In the genomic region with DNA sequence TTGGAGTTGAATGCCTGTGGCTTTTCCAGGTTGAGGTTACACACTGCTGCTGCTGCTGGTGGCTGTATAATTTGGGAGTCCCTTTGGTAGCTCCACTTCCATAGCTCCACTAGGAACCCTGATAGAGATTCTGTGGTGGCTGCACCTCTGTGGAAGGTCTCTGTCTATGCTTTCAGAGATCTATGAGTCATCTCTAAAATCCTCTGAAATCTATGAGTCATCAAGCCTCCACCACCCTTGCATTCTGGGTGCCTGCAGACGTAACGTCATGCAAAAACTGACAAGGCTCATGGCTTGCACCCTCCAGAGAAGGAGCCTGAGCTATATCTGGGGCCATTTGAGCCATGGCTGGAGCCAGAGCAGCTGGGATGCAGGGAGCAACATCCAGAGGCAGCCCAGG, we compare ENCODE assay signal across 8 cellular contexts.
DNase-seq lines count a peak whose midpoint lies in the region; ATAC-seq and TF ChIP-seq lines count a peak whose summit lies in the region.

No MANE protein-coding gene starts in this region.

- no peak for TF ChIP-seq CTCF in vagina (IDR thresholded peaks at IDR 0.05)

- peak; percentile 11 to 15 for DNase-seq in activated CD4-positive, alpha-beta T cell treated with anti-CD3 and anti-CD28 coated beads, Interleukin-2, amount 50 U/mL, for 4 hours
- peak; percentile 17 for DNase-seq in non-pigmented ciliary epithelial cell (ENCODE audit: low read depth)
- no peak for DNase-seq in occipital lobe (lab: John Stamatoyannopoulos, UW)
- DNase-seq in NCI-H526 (lab: John Stamatoyannopoulos, UW) = no peak
- no peak for DNase-seq in vagina (ENCODE audit: extremely low spot score in 2 of 2)

- no peaks in the 10 kb centered on the region for H3K36me3 ChIP-seq in vagina

- no peak overlapping the region for H3K4me3 ChIP-seq in vagina

- no peaks in the 10 kb centered on the region for H3K27me3 ChIP-seq in vagina

- no peaks in the 10 kb centered on the region for H3K4me1 ChIP-seq in vagina

- H3K9me3 ChIP-seq in vagina = no peaks in the 10 kb centered on the region

- intact Hi-C loops in vagina (cut with DNase I) = no loop called here

- peak; percentile 73 for ATAC-seq in GM18502 (IDR thresholded peaks at IDR 0.05; ENCODE audit: poor library complexity, unreplicated experiment)
- ATAC-seq in HG02870 (IDR thresholded peaks at IDR 0.05; ENCODE audit: unreplicated experiment) = peak; percentile 89
- no peak for ATAC-seq in HG03135 (IDR thresholded peaks at IDR 0.05; ENCODE audit: unreplicated experiment)

- no peak for TF ChIP-seq POLR2A in vagina (IDR thresholded peaks at IDR 0.05)

- H3K27ac ChIP-seq in vagina = no peak overlapping the region

Comparison
In these comparisons a context has a peak if more than half of its experiments do, and no peak if none do; other contexts are left out.
1. DNase-seq: peak in activated CD4-positive, alpha-beta T cell treated with anti-CD3 and anti-CD28 coated beads, Interleukin-2, amount 50 U/mL, for 4 hours (2 of 2) and non-pigmented ciliary epithelial cell (single experiment); none in occipital lobe (single experiment), NCI-H526 (0 of 2) and vagina (0 of 2).